In genomic region chr14:91996951-91997371, GRCh38 we compare ENCODE assay signal across 8 cellular contexts. TPM values are rescaled to one million over a fixed set of nuclear protein-coding genes. Genes with fewer than 3 reads are reported as not detected.
A peak's percentile ranks its signal among the peaks of the same experiment; 100 is the strongest.
DNase-seq lines count a peak whose midpoint lies in the region; ATAC-seq and TF ChIP-seq lines count a peak whose summit lies in the region.

No MANE protein-coding gene starts in this region.

- DNase-seq in NCI-H2227 (lab: John Stamatoyannopoulos, UW; ENCODE audit: unreplicated experiment) = peak; percentile 2
- no peak for DNase-seq in NCI-H2227 treated with DMSO at 0.1 percent for 48 hours (lab: John Stamatoyannopoulos, UW)
- DNase-seq in LHCN-M2 (ENCODE audit: low read depth) = peak; percentile 67
- peak; percentile 93 for DNase-seq in fibroblast of peridontal ligament (ENCODE audit: extremely low read depth)
- DNase-seq in omental fat pad (ENCODE audit: low spot score) = no peak
- no peak for DNase-seq in stimulated activated CD4-positive, alpha-beta T cell treated with anti-CD3 and anti-CD28 coated beads, Interleukin-2, amount 100 ng/mL, for 48 hours

- ATAC-seq in SK-N-SH treated with all-trans-retinoic acid at 6 μM for 48 hours (peak; percentile 96), omental fat pad (ENCODE audit: low FRiP score) (peak; percentile 48), GM21576 (IDR thresholded peaks at IDR 0.05; ENCODE audit: unreplicated experiment) (no peak)

- TF ChIP-seq CTCF in omental fat pad (IDR thresholded peaks at IDR 0.05) = peak in 1 of 3 donors; percentile 24

TF ChIP-seq in SK-N-SH treated with all-trans-retinoic acid at 6 μM for 48 hours, 23 proteins besides CTCF, POLR2A, EP300 and RAD21:
- TF ChIP-seq ISL1 (CRISPR knock-in tag; IDR thresholded peaks at IDR 0.05) (0 out of 2 replicates have a peak, but pooled peaks have one; percentile 12), ZNF565 (CRISPR knock-in tag; conservative IDR thresholded peaks at IDR 0.05; ENCODE audit: low read depth) (no peak)

RNA-seq across cellular contexts. Expression of gene TRIP11, which starts 42.9 kb away (rescaled TPM):
- 23.0 and 35.2 TPM in 2 replicates for total RNA-seq in LHCN-M2 (2014; rRNA removed)
- polyA plus RNA-seq in LHCN-M2 (2012) = 6.3 TPM
- total RNA-seq in omental fat pad = 10 to 100 TPM; 26.2 to 43.6 (median 40.6) TPM

RNA-seq across cellular contexts. Expression of gene FBLN5, which starts 49.5 kb away (rescaled TPM):
- total RNA-seq in LHCN-M2 (2014; rRNA removed) = 20.0 TPM in 2 replicates
- 11.3 TPM for polyA plus RNA-seq in LHCN-M2 (2012)
- total RNA-seq in omental fat pad = 100 to 1,000 TPM; 119 to 282 (median 171) TPM

Comparison
In these comparisons a context has a peak if more than half of its experiments do, and no peak if none do; other contexts are left out.
1. DNase-seq: peak in NCI-H2227 (single experiment), LHCN-M2 (single experiment) and fibroblast of peridontal ligament (single experiment); none in NCI-H2227 treated with DMSO at 0.1 percent for 48 hours (single experiment), omental fat pad (single experiment) and stimulated activated CD4-positive, alpha-beta T cell treated with anti-CD3 and anti-CD28 coated beads, Interleukin-2, amount 100 ng/mL, for 48 hours (0 of 2).